ENCODE assay signal across 9 cellular contexts in the genomic region with DNA sequence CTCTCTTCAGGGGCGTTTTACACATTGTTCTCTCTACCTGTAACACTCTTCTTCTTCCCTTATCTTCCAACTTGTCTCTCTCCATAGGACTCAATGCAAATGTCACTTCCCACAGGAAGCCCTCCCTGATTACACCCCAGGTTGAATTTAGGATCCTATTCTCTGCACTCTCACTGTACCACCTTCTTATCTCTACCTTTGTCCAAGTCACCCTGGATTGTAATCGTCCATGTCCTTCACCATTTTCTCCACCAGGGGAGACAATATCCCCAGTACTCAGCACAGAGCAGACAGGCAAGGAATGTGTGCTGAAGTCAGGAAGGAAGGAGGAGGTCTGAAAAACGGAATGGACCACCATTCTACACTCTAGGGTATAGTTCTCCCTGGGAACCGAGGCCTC. TPM values are rescaled to one million over a fixed set of nuclear protein-coding genes. Genes with fewer than 3 reads are reported as not detected.
DNase-seq lines count a peak whose midpoint lies in the region; ATAC-seq and TF ChIP-seq lines count a peak whose summit lies in the region.
"Had no signal": no experiment of that assay in that cellular context is flagged by ENCODE, and none has a peak within 500 bp of the region (broad histone marks: within the 10 kb centered on the region; RNA-seq: fewer than 3 reads in every experiment).

No MANE protein-coding gene starts in this region.

- peaks cover 19% of the 10 kb centered on the region for H3K4me1 ChIP-seq in iPS-18a (ENCODE audit: control insufficient read depth, low read depth, low read length)
- H3K4me1 ChIP-seq: upper lobe of left lung had no signal

- no peaks in the 10 kb centered on the region for H3K27me3 ChIP-seq in iPS-18a (ENCODE audit: control insufficient read depth, insufficient read depth, low read length)
- H3K27me3 ChIP-seq: upper lobe of left lung had no signal

- H3K4me3 ChIP-seq in iPS-18a (ENCODE audit: low read length): no peak overlapping the region
- H3K4me3 ChIP-seq: upper lobe of left lung had no signal

- H3K9ac ChIP-seq in iPS-18a (ENCODE audit: low read length): peak overlapping the region; percentile 21

- no peaks in the 10 kb centered on the region for H3K36me3 ChIP-seq in iPS-18a (ENCODE audit: control insufficient read depth, low read depth, low read length)
- H3K36me3 ChIP-seq: upper lobe of left lung had no signal

- DNase-seq in AG20443 (ENCODE audit: low spot score) (peak; percentile 43), H4 (ENCODE audit: low spot score) (peak; percentile 19), NCI-H2196 treated with DMSO at 0.1 percent for 48 hours (lab: John Stamatoyannopoulos, UW; ENCODE audit: unreplicated experiment) (no peak), KG1 (lab: John Stamatoyannopoulos, UW) (no peak), cerebellar nuclear complex (lab: John Stamatoyannopoulos, UW) (no peak), hypothalamus (lab: John Stamatoyannopoulos, UW) (no peak)
- DNase-seq: upper lobe of left lung had no signal

- ATAC-seq in SK-N-SH treated with all-trans-retinoic acid at 6 μM for 48 hours: peak; percentile 80

- no peak overlapping the region for H3K27ac ChIP-seq in iPS-18a (ENCODE audit: low read length)
- H3K27ac ChIP-seq: upper lobe of left lung had no signal

- no peaks in the 10 kb centered on the region for H3K9me3 ChIP-seq in iPS-18a (ENCODE audit: control insufficient read depth, low read depth, low read length)
- H3K9me3 ChIP-seq: upper lobe of left lung had no signal

TF ChIP-seq in SK-N-SH treated with all-trans-retinoic acid at 6 μM for 48 hours, 23 proteins besides CTCF, POLR2A, EP300 and RAD21:
- no peak for TF ChIP-seq PPARA (CRISPR knock-in tag; IDR thresholded peaks at IDR 0.05; ENCODE audit: borderline replicate concordance)
- TF ChIP-seq ZFP30 (CRISPR knock-in tag; IDR thresholded peaks at IDR 0.05): no peak
- TF ChIP-seq GLIS3 (CRISPR knock-in tag; IDR thresholded peaks at IDR 0.05): no peak
- TF ChIP-seq, protein P1, sequence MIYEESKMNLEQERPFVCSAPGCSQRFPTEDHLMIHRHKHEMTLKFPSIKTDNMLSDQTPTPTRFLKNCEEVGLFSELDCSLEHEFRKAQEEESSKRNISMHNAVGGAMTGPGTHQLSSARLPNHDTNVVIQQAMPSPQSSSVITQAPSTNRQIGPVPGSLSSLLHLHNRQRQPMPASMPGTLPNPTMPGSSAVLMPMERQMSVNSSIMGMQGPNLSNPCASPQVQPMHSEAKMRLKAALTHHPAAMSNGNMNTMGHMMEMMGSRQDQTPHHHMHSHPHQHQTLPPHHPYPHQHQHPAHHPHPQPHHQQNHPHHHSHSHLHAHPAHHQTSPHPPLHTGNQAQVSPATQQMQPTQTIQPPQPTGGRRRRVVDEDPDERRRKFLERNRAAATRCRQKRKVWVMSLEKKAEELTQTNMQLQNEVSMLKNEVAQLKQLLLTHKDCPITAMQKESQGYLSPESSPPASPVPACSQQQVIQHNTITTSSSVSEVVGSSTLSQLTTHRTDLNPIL (CRISPR knock-in tag; IDR thresholded peaks at IDR 0.05; ENCODE audit: low read depth): no peak
- TF ChIP-seq ARNTL (CRISPR knock-in tag; IDR thresholded peaks at IDR 0.05; ENCODE audit: borderline replicate concordance, low read depth): no peak
- no peak for TF ChIP-seq ZNF8 (CRISPR knock-in tag; IDR thresholded peaks at IDR 0.05)
- TF ChIP-seq, protein P2, sequence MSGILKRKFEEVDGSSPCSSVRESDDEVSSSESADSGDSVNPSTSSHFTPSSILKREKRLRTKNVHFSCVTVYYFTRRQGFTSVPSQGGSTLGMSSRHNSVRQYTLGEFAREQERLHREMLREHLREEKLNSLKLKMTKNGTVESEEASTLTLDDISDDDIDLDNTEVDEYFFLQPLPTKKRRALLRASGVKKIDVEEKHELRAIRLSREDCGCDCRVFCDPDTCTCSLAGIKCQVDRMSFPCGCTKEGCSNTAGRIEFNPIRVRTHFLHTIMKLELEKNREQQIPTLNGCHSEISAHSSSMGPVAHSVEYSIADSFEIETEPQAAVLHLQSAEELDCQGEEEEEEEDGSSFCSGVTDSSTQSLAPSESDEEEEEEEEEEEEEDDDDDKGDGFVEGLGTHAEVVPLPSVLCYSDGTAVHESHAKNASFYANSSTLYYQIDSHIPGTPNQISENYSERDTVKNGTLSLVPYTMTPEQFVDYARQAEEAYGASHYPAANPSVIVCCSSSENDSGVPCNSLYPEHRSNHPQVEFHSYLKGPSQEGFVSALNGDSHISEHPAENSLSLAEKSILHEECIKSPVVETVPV (CRISPR knock-in tag; IDR thresholded peaks at IDR 0.05): no peak
- TF ChIP-seq ISL1 (CRISPR knock-in tag; IDR thresholded peaks at IDR 0.05): no peak
- TF ChIP-seq OSR1 (CRISPR knock-in tag; IDR thresholded peaks at IDR 0.05): no peak
- no peak for TF ChIP-seq BACH2 (CRISPR knock-in tag; IDR thresholded peaks at IDR 0.05; ENCODE audit: borderline replicate concordance)
- TF ChIP-seq ZNF565 (CRISPR knock-in tag; conservative IDR thresholded peaks at IDR 0.05; ENCODE audit: low read depth): no peak
- TF ChIP-seq RARB (CRISPR knock-in tag; IDR thresholded peaks at IDR 0.05): no peak
- TF ChIP-seq, protein P3, sequence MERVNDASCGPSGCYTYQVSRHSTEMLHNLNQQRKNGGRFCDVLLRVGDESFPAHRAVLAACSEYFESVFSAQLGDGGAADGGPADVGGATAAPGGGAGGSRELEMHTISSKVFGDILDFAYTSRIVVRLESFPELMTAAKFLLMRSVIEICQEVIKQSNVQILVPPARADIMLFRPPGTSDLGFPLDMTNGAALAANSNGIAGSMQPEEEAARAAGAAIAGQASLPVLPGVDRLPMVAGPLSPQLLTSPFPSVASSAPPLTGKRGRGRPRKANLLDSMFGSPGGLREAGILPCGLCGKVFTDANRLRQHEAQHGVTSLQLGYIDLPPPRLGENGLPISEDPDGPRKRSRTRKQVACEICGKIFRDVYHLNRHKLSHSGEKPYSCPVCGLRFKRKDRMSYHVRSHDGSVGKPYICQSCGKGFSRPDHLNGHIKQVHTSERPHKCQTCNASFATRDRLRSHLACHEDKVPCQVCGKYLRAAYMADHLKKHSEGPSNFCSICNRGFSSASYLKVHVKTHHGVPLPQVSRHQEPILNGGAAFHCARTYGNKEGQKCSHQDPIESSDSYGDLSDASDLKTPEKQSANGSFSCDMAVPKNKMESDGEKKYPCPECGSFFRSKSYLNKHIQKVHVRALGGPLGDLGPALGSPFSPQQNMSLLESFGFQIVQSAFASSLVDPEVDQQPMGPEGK (CRISPR knock-in tag; IDR thresholded peaks at IDR 0.05; ENCODE audit: borderline replicate concordance): no peak
- TF ChIP-seq TCF4 (CRISPR knock-in tag; IDR thresholded peaks at IDR 0.05; ENCODE audit: borderline replicate concordance): no peak
- TF ChIP-seq, protein P4, sequence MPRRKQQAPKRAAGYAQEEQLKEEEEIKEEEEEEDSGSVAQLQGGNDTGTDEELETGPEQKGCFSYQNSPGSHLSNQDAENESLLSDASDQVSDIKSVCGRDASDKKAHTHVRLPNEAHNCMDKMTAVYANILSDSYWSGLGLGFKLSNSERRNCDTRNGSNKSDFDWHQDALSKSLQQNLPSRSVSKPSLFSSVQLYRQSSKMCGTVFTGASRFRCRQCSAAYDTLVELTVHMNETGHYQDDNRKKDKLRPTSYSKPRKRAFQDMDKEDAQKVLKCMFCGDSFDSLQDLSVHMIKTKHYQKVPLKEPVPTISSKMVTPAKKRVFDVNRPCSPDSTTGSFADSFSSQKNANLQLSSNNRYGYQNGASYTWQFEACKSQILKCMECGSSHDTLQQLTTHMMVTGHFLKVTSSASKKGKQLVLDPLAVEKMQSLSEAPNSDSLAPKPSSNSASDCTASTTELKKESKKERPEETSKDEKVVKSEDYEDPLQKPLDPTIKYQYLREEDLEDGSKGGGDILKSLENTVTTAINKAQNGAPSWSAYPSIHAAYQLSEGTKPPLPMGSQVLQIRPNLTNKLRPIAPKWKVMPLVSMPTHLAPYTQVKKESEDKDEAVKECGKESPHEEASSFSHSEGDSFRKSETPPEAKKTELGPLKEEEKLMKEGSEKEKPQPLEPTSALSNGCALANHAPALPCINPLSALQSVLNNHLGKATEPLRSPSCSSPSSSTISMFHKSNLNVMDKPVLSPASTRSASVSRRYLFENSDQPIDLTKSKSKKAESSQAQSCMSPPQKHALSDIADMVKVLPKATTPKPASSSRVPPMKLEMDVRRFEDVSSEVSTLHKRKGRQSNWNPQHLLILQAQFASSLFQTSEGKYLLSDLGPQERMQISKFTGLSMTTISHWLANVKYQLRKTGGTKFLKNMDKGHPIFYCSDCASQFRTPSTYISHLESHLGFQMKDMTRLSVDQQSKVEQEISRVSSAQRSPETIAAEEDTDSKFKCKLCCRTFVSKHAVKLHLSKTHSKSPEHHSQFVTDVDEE (CRISPR knock-in tag; IDR thresholded peaks at IDR 0.05): no peak
TF ChIP-seq in SK-N-SH treated with all-trans-retinoic acid at 6 μM for 48 hours: peak in this region for 0.

RNA-seq across cellular contexts. Expression of a gene that starts 14.1 kb away (rescaled TPM):
- total RNA-seq in H4 (2014; rRNA removed; shearing (Covaris generic)): 0.08 TPM in 1 of 2 replicates, not detected in the other
- total RNA-seq: upper lobe of left lung had no signal

Comparison
In these comparisons a context has a peak if more than half of its experiments do, and no peak if none do; other contexts are left out.
1. DNase-seq: peak in AG20443 (single experiment) and H4 (single experiment); none in NCI-H2196 treated with DMSO at 0.1 percent for 48 hours (single experiment), KG1 (single experiment), cerebellar nuclear complex (0 of 2) and hypothalamus (0 of 51).